In the genomic region with DNA sequence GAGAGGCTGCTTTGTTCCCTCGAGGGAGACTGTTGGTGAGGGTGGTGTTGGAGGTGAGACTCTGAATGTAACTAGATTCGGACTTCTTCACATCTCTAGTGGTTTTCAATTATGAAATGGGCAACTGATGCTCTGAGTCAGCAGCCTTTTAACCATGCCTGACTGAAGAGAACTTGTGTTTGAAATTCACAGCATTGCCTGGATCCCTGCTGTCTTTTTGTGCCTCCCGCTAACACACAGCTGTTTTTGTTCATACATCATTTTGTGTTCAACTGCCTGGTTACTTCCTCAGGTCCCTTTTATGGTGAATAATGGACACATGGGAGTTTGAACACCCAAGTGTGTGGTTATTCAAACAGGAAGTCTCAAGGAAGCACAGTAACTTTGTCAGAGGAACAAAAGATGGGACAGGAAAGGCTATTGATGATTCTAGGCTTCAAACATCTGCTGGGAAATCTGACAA, we compare ENCODE assay signal across 9 cellular contexts. TPM values are rescaled to one million over a fixed set of nuclear protein-coding genes. Genes with fewer than 3 reads are reported as not detected.
A peak's percentile ranks its signal among the peaks of the same experiment; 100 is the strongest.
DNase-seq lines count a peak whose midpoint lies in the region; ATAC-seq and TF ChIP-seq lines count a peak whose summit lies in the region.
"Had no signal": no experiment of that assay in that cellular context is flagged by ENCODE, and none has a peak within 500 bp of the region (broad histone marks: within the 10 kb centered on the region; RNA-seq: fewer than 3 reads in every experiment).

No MANE protein-coding gene starts in this region.

- no peaks in the 10 kb centered on the region for H3K27me3 Mint-ChIP-seq in activated B cell treated with CpG ODN at 0.5 μM for 24 hours
- H3K27me3 Mint-ChIP-seq in CD8-positive, alpha-beta T cell (ENCODE audit: low read depth), result peaks cover 66% of the 10 kb centered on the region

- TF ChIP-seq CTCF in AG10803 (conservative IDR thresholded peaks at IDR 0.05; ENCODE audit: low read length) (no peak), activated B cell treated with CpG ODN at 0.5 μM for 24 hours (IDR thresholded peaks at IDR 0.05) (no peak)
- no peak for TF ChIP-seq CTCF in CD8-positive, alpha-beta T cell (IDR thresholded peaks at IDR 0.05)

- no peaks in the 10 kb centered on the region for H3K27me3 ChIP-seq in HUES6 (ENCODE audit: control insufficient read depth, insufficient read depth, low read length)
- H3K27me3 ChIP-seq in CD8-positive, alpha-beta T cell (ENCODE audit: insufficient read depth, low read length), result peaks cover 37% of the 10 kb centered on the region

- POLR2A ChIA-PET in activated B cell treated with CpG ODN at 0.5 μM for 24 hours (lab: Charles Lee), result interaction anchor here (1.1 to 1.8 kb wide), 2 partner anchors 8 to 16 kb away, joined by 4 read pairs; no protein-coding TSS in a partner anchor
- POLR2A ChIA-PET in CD8-positive, alpha-beta T cell (lab: Charles Lee), result no interaction called here

- H3K36me3 ChIP-seq in HUES6 (ENCODE audit: control insufficient read depth, insufficient read depth, low read length), result no peaks in the 10 kb centered on the region
- no peaks in the 10 kb centered on the region for H3K36me3 ChIP-seq in CD8-positive, alpha-beta T cell (ENCODE audit: insufficient read depth, low read length)

- peaks cover 48% of the 10 kb centered on the region for H3K4me1 Mint-ChIP-seq in activated B cell treated with CpG ODN at 0.5 μM for 24 hours
- no peaks in the 10 kb centered on the region for H3K4me1 Mint-ChIP-seq in CD8-positive, alpha-beta T cell (ENCODE audit: low read depth)

- H3K4me3 ChIP-seq in AG10803 (ENCODE audit: low read length), result peak overlapping the region; percentile 15
- no peak overlapping the region for H3K4me3 ChIP-seq in HUES6 (ENCODE audit: low read depth, low read length)
- H3K4me3 ChIP-seq in CD8-positive, alpha-beta T cell (ENCODE audit: low read depth, low read length), result no peak overlapping the region

- no peak overlapping the region for H3K9ac ChIP-seq in HUES6 (ENCODE audit: low read length)

- H3K36me3 Mint-ChIP-seq in activated B cell treated with CpG ODN at 0.5 μM for 24 hours (ENCODE audit: low read depth), result no peaks in the 10 kb centered on the region
- no peaks in the 10 kb centered on the region for H3K36me3 Mint-ChIP-seq in CD8-positive, alpha-beta T cell

- peaks cover 39% of the 10 kb centered on the region for H3K4me1 ChIP-seq in HUES6 (ENCODE audit: control insufficient read depth, insufficient read depth, low read length)
- H3K4me1 ChIP-seq in CD8-positive, alpha-beta T cell (ENCODE audit: insufficient read depth, low read length), result no peaks in the 10 kb centered on the region

- peak; percentile 94 for DNase-seq in AG10803 (ENCODE audit: low read depth)
- DNase-seq in activated B cell treated with CpG ODN at 0.5 μM for 24 hours, result no peak
- DNase-seq in kidney tubule cell (ENCODE audit: low spot score), result peak; percentile 88
- no peak for DNase-seq in caudate nucleus (lab: John Stamatoyannopoulos, UW)
- DNase-seq in nucleus accumbens (lab: John Stamatoyannopoulos, UW), result no peak
- DNase-seq in CD8-positive, alpha-beta T cell, result no peak

- peak; percentile 31 for ATAC-seq in activated B cell treated with CpG ODN at 0.5 μM for 24 hours (ENCODE audit: low read depth)
- ATAC-seq in HG03139 (IDR thresholded peaks at IDR 0.05; ENCODE audit: unreplicated experiment), result no peak
- ATAC-seq in CD8-positive, alpha-beta T cell, result no peak

- peak overlapping the region; percentile 43 for H3K27ac Mint-ChIP-seq in activated B cell treated with CpG ODN at 0.5 μM for 24 hours
- H3K27ac Mint-ChIP-seq in CD8-positive, alpha-beta T cell, result no peak overlapping the region

- H3K27ac ChIP-seq in HUES6 (ENCODE audit: low read depth, low read length) (peak overlapping the region; percentile 15; the same call in 1 of the 2 replicates), caudate nucleus (ENCODE audit: low read depth, low read length) (no peak overlapping the region)
- H3K27ac ChIP-seq in CD8-positive, alpha-beta T cell (ENCODE audit: low read depth, low read length), result no peak overlapping the region
- H3K27ac ChIP-seq: VCaP had no signal

- H3K4me3 Mint-ChIP-seq in activated B cell treated with CpG ODN at 0.5 μM for 24 hours, result peak overlapping the region; percentile 44
- no peak overlapping the region for H3K4me3 Mint-ChIP-seq in CD8-positive, alpha-beta T cell

- CTCF ChIA-PET in activated B cell treated with CpG ODN at 0.5 μM for 24 hours (lab: Charles Lee), result no interaction called here
- CTCF ChIA-PET in CD8-positive, alpha-beta T cell (lab: Charles Lee), result no interaction called here

- intact Hi-C loops in activated B cell treated with CpG ODN at 0.5 μM for 24 hours (cut with micrococcal nuclease), result no loop called here
- intact Hi-C loops in CD8-positive, alpha-beta T cell (cut with DNase I, micrococcal nuclease), result no loop called here

- no peaks in the 10 kb centered on the region for H3K9me3 ChIP-seq in HUES6 (ENCODE audit: control insufficient read depth, insufficient read depth, low read depth, low read length)
- H3K9me3 ChIP-seq in CD8-positive, alpha-beta T cell (ENCODE audit: low read length), result no peaks in the 10 kb centered on the region

- H3K9me3 Mint-ChIP-seq in activated B cell treated with CpG ODN at 0.5 μM for 24 hours, result no peaks in the 10 kb centered on the region
- H3K9me3 Mint-ChIP-seq in CD8-positive, alpha-beta T cell, result no peaks in the 10 kb centered on the region

RNA-seq across cellular contexts. Expression of a gene that starts 16.8 kb away (rescaled TPM):
- 31.1 and 31.8 TPM in 2 replicates for total RNA-seq in activated B cell treated with CpG ODN at 0.5 μM for 24 hours
- under 1 TPM in 1 of 2 experiments, not detected in 1; 0.50 TPM for total RNA-seq in CD8-positive, alpha-beta T cell

Comparison
In these comparisons a context has a peak if more than half of its experiments do, and no peak if none do; other contexts are left out.
1. DNase-seq: peak in AG10803 (single experiment) and kidney tubule cell (single experiment); none in activated B cell treated with CpG ODN at 0.5 μM for 24 hours (single experiment), caudate nucleus (0 of 61), nucleus accumbens (0 of 56) and CD8-positive, alpha-beta T cell (0 of 7).
2. RNA of a gene that starts 16.8 kb away (total RNA-seq): 31.1 to 31.8 TPM in activated B cell treated with CpG ODN at 0.5 μM for 24 hours; 0.50 TPM in CD8-positive, alpha-beta T cell; every median in the first group is over 10 times any median in the second.